ENCODE assay signal across 8 cellular contexts in the genomic region with DNA sequence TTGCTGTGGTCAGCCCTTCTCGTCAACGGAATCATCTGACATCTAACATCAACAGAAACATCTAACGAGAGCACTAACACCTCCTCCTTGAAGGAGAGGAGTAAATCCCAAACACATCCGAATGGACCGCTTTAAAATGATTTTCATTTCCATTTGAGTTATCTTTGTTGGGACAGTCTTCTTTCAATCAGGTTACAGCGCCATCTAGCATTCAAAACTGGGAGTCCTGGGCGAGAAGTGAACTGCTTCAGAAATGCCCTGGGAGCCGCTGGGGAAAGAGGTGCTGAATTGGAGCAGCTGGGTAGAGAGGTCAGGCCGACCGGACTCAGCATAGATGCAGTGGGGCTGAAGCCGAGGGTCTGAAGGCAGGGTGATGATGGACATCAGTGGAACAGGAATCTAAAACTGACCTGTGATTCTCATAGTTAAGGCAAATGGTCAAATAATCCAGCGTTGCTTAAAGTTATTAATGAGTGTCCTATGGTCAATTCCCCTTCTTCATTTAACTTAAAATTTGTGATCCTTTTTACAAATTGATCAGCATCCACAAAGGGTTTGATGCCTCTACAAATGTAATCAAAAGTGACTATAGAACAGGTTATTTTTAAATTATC.
A peak's percentile ranks its signal among the peaks of the same experiment; 100 is the strongest.
DNase-seq lines count a peak whose midpoint lies in the region; ATAC-seq and TF ChIP-seq lines count a peak whose summit lies in the region.

No MANE protein-coding gene starts in this region.

- no peaks in the 10 kb centered on the region for H3K9me3 Mint-ChIP-seq in neural crest cell

- H3K36me3 Mint-ChIP-seq in neural crest cell (ENCODE audit: low read depth) = no peaks in the 10 kb centered on the region

- H3K27me3 Mint-ChIP-seq in neural crest cell (ENCODE audit: low read depth) = no peaks in the 10 kb centered on the region

- ATAC-seq in GM21390 (IDR thresholded peaks at IDR 0.05; ENCODE audit: unreplicated experiment) = no peak

- DNase-seq in DMS 273 (lab: John Stamatoyannopoulos, UW; ENCODE audit: unreplicated experiment) = peak; percentile 66
- no peak for DNase-seq in DMS 273 treated with DMSO at 0.1 percent for 48 hours (lab: John Stamatoyannopoulos, UW)
- DNase-seq in NCI-H1105 (lab: John Stamatoyannopoulos, UW) = peak; percentile 41
- peak; percentile 33 for DNase-seq in cerebellar cortex (ENCODE audit: low spot score)
- DNase-seq in neural crest cell (ENCODE audit: low read depth, low spot score) = peak; percentile 59
- DNase-seq in activated CD8-positive, alpha-beta memory T cell treated with anti-CD3 and anti-CD28 coated beads, Interleukin-2, amount 50 U/mL, for 4 hours = no peak
- DNase-seq in activated T-cell treated with anti-CD3 and anti-CD28 coated beads for 4 hours = no peak

- H3K4me3 Mint-ChIP-seq in neural crest cell = peak overlapping the region; percentile 42

- H3K4me1 Mint-ChIP-seq in neural crest cell = peaks cover 73% of the 10 kb centered on the region

- H3K27ac Mint-ChIP-seq in neural crest cell (ENCODE audit: unreplicated experiment) = no peak overlapping the region

- TF ChIP-seq CTCF in neural crest cell (conservative IDR thresholded peaks at IDR 0.05) = peak; percentile 70

Comparison
In these comparisons a context has a peak if more than half of its experiments do, and no peak if none do; other contexts are left out.
1. DNase-seq: peak in DMS 273 (single experiment), NCI-H1105 (single experiment), cerebellar cortex (single experiment) and neural crest cell (single experiment); none in DMS 273 treated with DMSO at 0.1 percent for 48 hours (single experiment), activated CD8-positive, alpha-beta memory T cell treated with anti-CD3 and anti-CD28 coated beads, Interleukin-2, amount 50 U/mL, for 4 hours (single experiment) and activated T-cell treated with anti-CD3 and anti-CD28 coated beads for 4 hours (single experiment).